ENCODE assay signal across 35 cellular contexts in genomic region chr2:16243411-16243996, GRCh38.
"Had no signal": no experiment of that assay in that cellular context is flagged by ENCODE, and none has a peak within 500 bp of the region (broad histone marks: within the 10 kb centered on the region; RNA-seq: fewer than 3 reads in every experiment).

No MANE protein-coding gene starts in this region.

- H3K9me3 Mint-ChIP-seq: activated B cell treated with CpG ODN at 0.5 μM for 24 hours; activated CD4-positive, alpha-beta memory T cell treated with anti-CD3 and anti-CD28 coated beads, Interleukin-2, amount 10 ng/mL, durations not matched to agents 7 days and 5 days; activated naive CD4-positive, alpha-beta T cell treated with anti-CD3 and anti-CD28 coated beads, Interleukin-2, amount 10 ng/mL, durations not matched to agents 7 days and 5 days; activated naive CD8-positive, alpha-beta T cell treated with anti-CD3 and anti-CD28 coated beads, Interleukin-2, amount 50 U/mL, for 24 hours; activated T-cell treated with anti-CD3 and anti-CD28 coated beads, Interleukin-2, amount 50 U/mL, for 4 hours; activated T-helper 1 cell treated with anti-CD3 and anti-CD28 coated beads, Interleukin-12 subunit alpha, Interleukin-12 subunit beta, Interleukin-2, Interleukin-4 antibody, amounts not matched to agents 30 ng/mL and 10 ng/mL and 1 ng/mL, durations not matched to agents 14 hours and 24 hours and 36 hours; brain; T-cell had no signal

- H3K9me3 ChIP-seq: Peyer's patch, SJSA1 had no signal

- DNase-seq: activated B cell treated with CpG ODN at 0.5 μM for 24 hours; activated CD4-positive, alpha-beta memory T cell treated with anti-CD3 and anti-CD28 coated beads, Interleukin-2, amount 10 ng/mL, durations not matched to agents 7 days and 5 days; activated CD4-positive, alpha-beta T cell treated with anti-CD3 and anti-CD28 coated beads for 4 hours; activated CD4-positive, alpha-beta T cell treated with anti-CD3 and anti-CD28 coated beads, Interleukin-2, amount 50 U/mL, for 1 hour; activated CD4-positive, CD25-positive, alpha-beta regulatory T cell treated with anti-CD3 and anti-CD28 coated beads, Interleukin-2, amount 50 U/mL, for 72 hours; activated naive CD4-positive, alpha-beta T cell treated with anti-CD3 and anti-CD28 coated beads, Interleukin-2, amount 10 ng/mL, durations not matched to agents 7 days and 5 days; activated naive CD8-positive, alpha-beta T cell treated with anti-CD3 and anti-CD28 coated beads, Interleukin-2, amount 50 U/mL, for 24 hours; activated T-cell treated with anti-CD3 and anti-CD28 coated beads for 4 hours; activated T-cell treated with anti-CD3 and anti-CD28 coated beads, Interleukin-2, amount 50 U/mL, for 4 hours; anterior cingulate cortex; central memory CD4-positive, alpha-beta T cell; Karpas-422; KBM-7; NCI-H1048; NCI-H1105 treated with DMSO at 0.1 percent for 48 hours; NCI-H1436; NCI-H1694 treated with DMSO at 0.1 percent for 48 hours; NCI-H2029; NCI-H510A; NCI-H526; NCI-H748 treated with DMSO at 0.1 percent for 48 hours; NK-92 treated with Interleukin-12 subunit alpha and Interleukin-12 subunit beta, amount 100 ng/mL, for 24 hours; PC-3; Peyer's patch; RPMI8226; SHP77 treated with DMSO at 0.1 percent for 48 hours; SK-N-SH; T-cell; T-helper 2 cell; T-helper 9 cell had no signal

- H3K4me3 ChIP-seq: Peyer's patch, SJSA1 had no signal

- H3K4me1 Mint-ChIP-seq: activated B cell treated with CpG ODN at 0.5 μM for 24 hours; activated CD4-positive, alpha-beta memory T cell treated with anti-CD3 and anti-CD28 coated beads, Interleukin-2, amount 10 ng/mL, durations not matched to agents 7 days and 5 days; activated naive CD4-positive, alpha-beta T cell treated with anti-CD3 and anti-CD28 coated beads, Interleukin-2, amount 10 ng/mL, durations not matched to agents 7 days and 5 days; activated naive CD8-positive, alpha-beta T cell treated with anti-CD3 and anti-CD28 coated beads, Interleukin-2, amount 50 U/mL, for 24 hours; T-cell had no signal

- H3K27me3 Mint-ChIP-seq: activated B cell treated with CpG ODN at 0.5 μM for 24 hours; activated CD4-positive, alpha-beta memory T cell treated with anti-CD3 and anti-CD28 coated beads, Interleukin-2, amount 10 ng/mL, durations not matched to agents 7 days and 5 days; activated naive CD8-positive, alpha-beta T cell treated with anti-CD3 and anti-CD28 coated beads, Interleukin-2, amount 50 U/mL, for 24 hours; brain had no signal

- H3K27ac ChIP-seq: Peyer's patch, SJSA1, VCaP had no signal

- H3K36me3 Mint-ChIP-seq: activated naive CD4-positive, alpha-beta T cell treated with anti-CD3 and anti-CD28 coated beads, Interleukin-2, amount 10 ng/mL, durations not matched to agents 7 days and 5 days; activated naive CD8-positive, alpha-beta T cell; brain; T-cell had no signal

- H3K36me3 ChIP-seq: Peyer's patch, SJSA1 had no signal

- H3K4me3 Mint-ChIP-seq: activated B cell treated with CpG ODN at 0.5 μM for 24 hours; activated CD4-positive, alpha-beta memory T cell treated with anti-CD3 and anti-CD28 coated beads, Interleukin-2, amount 10 ng/mL, durations not matched to agents 7 days and 5 days; activated naive CD4-positive, alpha-beta T cell treated with anti-CD3 and anti-CD28 coated beads, Interleukin-2, amount 10 ng/mL, durations not matched to agents 7 days and 5 days; activated naive CD8-positive, alpha-beta T cell; activated naive CD8-positive, alpha-beta T cell treated with anti-CD3 and anti-CD28 coated beads, Interleukin-2, amount 50 U/mL, for 24 hours; activated T-cell treated with anti-CD3 and anti-CD28 coated beads, Interleukin-2, amount 50 U/mL, for 4 hours; activated T-helper 1 cell treated with anti-CD3 and anti-CD28 coated beads, Interleukin-12 subunit alpha, Interleukin-12 subunit beta, Interleukin-2, Interleukin-4 antibody, amounts not matched to agents 30 ng/mL and 10 ng/mL and 1 ng/mL, durations not matched to agents 14 hours and 24 hours and 36 hours; brain; T-cell had no signal

- H3K27me3 ChIP-seq: Peyer's patch, SJSA1 had no signal

- ATAC-seq: activated naive CD8-positive, alpha-beta T cell treated with anti-CD3 and anti-CD28 coated beads, Interleukin-2, amount 50 U/mL, for 24 hours; activated T-cell treated with anti-CD3 and anti-CD28 coated beads, Interleukin-2, amount 50 U/mL, for 4 hours; PC-3; T-cell had no signal

- H3K27ac Mint-ChIP-seq: activated B cell treated with CpG ODN at 0.5 μM for 24 hours; activated CD4-positive, alpha-beta memory T cell treated with anti-CD3 and anti-CD28 coated beads, Interleukin-2, amount 10 ng/mL, durations not matched to agents 7 days and 5 days; activated naive CD4-positive, alpha-beta T cell treated with anti-CD3 and anti-CD28 coated beads, Interleukin-2, amount 10 ng/mL, durations not matched to agents 7 days and 5 days; activated naive CD8-positive, alpha-beta T cell; activated naive CD8-positive, alpha-beta T cell treated with anti-CD3 and anti-CD28 coated beads, Interleukin-2, amount 50 U/mL, for 24 hours; activated T-helper 1 cell treated with anti-CD3 and anti-CD28 coated beads, Interleukin-12 subunit alpha, Interleukin-12 subunit beta, Interleukin-2, Interleukin-4 antibody, amounts not matched to agents 30 ng/mL and 10 ng/mL and 1 ng/mL, durations not matched to agents 14 hours and 24 hours and 36 hours; brain; T-cell had no signal

- H3K4me1 ChIP-seq: Peyer's patch, SJSA1 had no signal
